8 cellular contexts compared by ENCODE assay signal in genomic region chr12:72271741-72272661, GRCh38.
DNase-seq lines count a peak whose midpoint lies in the region; ATAC-seq and TF ChIP-seq lines count a peak whose summit lies in the region.

Gene TRHDE (plus strand): TSS chr12:72272370. CDS start chr12:72272644, 274 bp downstream.

- H3K27ac ChIP-seq in layer of hippocampus (ENCODE audit: low read depth, low read length) = peak within 1 kb of the TSS; percentile 27

- peaks cover 3% of the 10 kb centered on the region for H3K27me3 ChIP-seq in layer of hippocampus (ENCODE audit: control insufficient read depth, insufficient read depth, low read length)

- H3K36me3 ChIP-seq in ES-I3 (ENCODE audit: insufficient read depth, low read length) = no peaks in the 10 kb centered on the region

- H3K4me3 ChIP-seq in choroid plexus epithelial cell (ENCODE audit: low read depth, low read length) = peak within 1 kb of the TSS; percentile 77

- H3K4me1 ChIP-seq in ES-I3 (ENCODE audit: insufficient read depth, low read length) = peaks cover 8% of the 10 kb centered on the region; the same call in 1 of the 2 replicates

- TF ChIP-seq CTCF in choroid plexus epithelial cell (conservative IDR thresholded peaks at IDR 0.05; ENCODE audit: low read depth, low read length) = no peak

- H3K9ac ChIP-seq in ES-I3 (ENCODE audit: low read depth, low read length) = peak within 1 kb of the TSS; percentile 70

- no peaks in the 10 kb centered on the region for H3K9me3 ChIP-seq in ES-I3 (ENCODE audit: control insufficient read depth, insufficient read depth, low read length)

- ATAC-seq in stimulated activated naive CD8-positive, alpha-beta T cell treated with anti-CD3 and anti-CD28 coated beads, Interleukin-15, Interleukin-2, amounts not matched to agents 100 U/mL and 50 U/mL, for 24 hours = no peak
- no peak for ATAC-seq in HG02852 (IDR thresholded peaks at IDR 0.05; ENCODE audit: unreplicated experiment)
- ATAC-seq in HG03039 (IDR thresholded peaks at IDR 0.05; ENCODE audit: unreplicated experiment) = no peak

- peak; percentile 67 for DNase-seq in NCI-H2171 (lab: John Stamatoyannopoulos, UW)
- DNase-seq in choroid plexus epithelial cell (ENCODE audit: low read depth) = peak; percentile 58
- peak; percentile 3 for DNase-seq in stimulated activated naive CD8-positive, alpha-beta T cell treated with anti-CD3 and anti-CD28 coated beads, Interleukin-15, Interleukin-2, amounts not matched to agents 100 U/mL and 50 U/mL, for 24 hours
- DNase-seq in activated naive CD4-positive, alpha-beta T cell (lab: John Stamatoyannopoulos, UW) = no peak

Comparison
In these comparisons a context has a peak if more than half of its experiments do, and no peak if none do; other contexts are left out.
1. DNase-seq: peak in NCI-H2171 (single experiment), choroid plexus epithelial cell (single experiment) and stimulated activated naive CD8-positive, alpha-beta T cell treated with anti-CD3 and anti-CD28 coated beads, Interleukin-15, Interleukin-2, amounts not matched to agents 100 U/mL and 50 U/mL, for 24 hours (single experiment); none in activated naive CD4-positive, alpha-beta T cell (0 of 4).